34 cellular contexts compared by ENCODE assay signal in genomic region chr6:135970750-135971149, GRCh38.
"Had no signal": no experiment of that assay in that cellular context is flagged by ENCODE, and none has a peak within 500 bp of the region (broad histone marks: within the 10 kb centered on the region; RNA-seq: fewer than 3 reads in every experiment).

No MANE protein-coding gene starts in this region.

- DNase-seq: Karpas-422, Kasumi-1, MG63, MM.1S, MV-4-11, NCI-H1048, NCI-H1092, NCI-H1092 treated with DMSO at 0.1 percent for 48 hours, NCI-H1105, NCI-H1105 treated with DMSO at 0.1 percent for 48 hours, NCI-H1417, NCI-H1417 treated with DMSO at 0.1 percent for 48 hours, NCI-H1436, NCI-H1436 treated with DMSO at 0.1 percent for 48 hours, NCI-H146, NCI-H1694, NCI-H1694 treated with DMSO at 0.1 percent for 48 hours, NCI-H187, NCI-H187 treated with DMSO at 0.1 percent for 48 hours, NCI-H2029, NCI-H2029 treated with DMSO at 0.1 percent for 48 hours, NCI-H2081, NCI-H2081 treated with DMSO at 0.1 percent for 48 hours, NCI-H2107, NCI-H2171, NCI-H2171 treated with DMSO at 0.1 percent for 48 hours, NCI-H2227 treated with DMSO at 0.1 percent for 48 hours, NCI-H226, NCI-H345, NCI-H446, NCI-H446 treated with DMSO at 0.1 percent for 48 hours, NCI-H510A, NCI-H510A treated with DMSO at 0.1 percent for 48 hours, NCI-H524 had no signal

- H3K27me3 ChIP-seq: MG63 had no signal

- H3K4me3 ChIP-seq: MG63 had no signal
